In genomic region chr2:186544255-186544675, GRCh38 we compare ENCODE assay signal across 10 cellular contexts. TPM values are rescaled to one million over a fixed set of nuclear protein-coding genes. Genes with fewer than 3 reads are reported as not detected.
DNase-seq lines count a peak whose midpoint lies in the region; ATAC-seq and TF ChIP-seq lines count a peak whose summit lies in the region.
"Had no signal": no experiment of that assay in that cellular context is flagged by ENCODE, and none has a peak within 500 bp of the region (broad histone marks: within the 10 kb centered on the region; RNA-seq: fewer than 3 reads in every experiment).

No MANE protein-coding gene starts in this region.

- H3K27ac ChIP-seq in smooth muscle cell (ENCODE audit: low read depth) (peak overlapping the region; percentile 99), testis (peak overlapping the region in 1 of 2 donors; percentile 18)

- TF ChIP-seq CTCF in WI38 (IDR thresholded peaks at IDR 0.05; ENCODE audit: low read depth, low read length) (no peak), smooth muscle cell (IDR thresholded peaks at IDR 0.05; ENCODE audit: borderline replicate concordance, insufficient read depth, poor library complexity, severe bottlenecking) (no peak), testis (IDR thresholded peaks at IDR 0.05) (no peak)

- in situ Hi-C loops in HAP-1 (cut with MboI; ENCODE audit: low sequenced_read_pairs): no loop called here

- no peak for TF ChIP-seq POLR2A in testis (IDR thresholded peaks at IDR 0.05)

- H3K9me3 Mint-ChIP-seq in stimulated activated naive CD8-positive, alpha-beta T cell treated with anti-CD3 and anti-CD28 coated beads, Interleukin-15, amount 100 ng/mL, for 72 hours: no peaks in the 10 kb centered on the region
- H3K9me3 Mint-ChIP-seq: stimulated activated naive CD8-positive, alpha-beta T cell treated with anti-CD3 and anti-CD28 coated beads, Interleukin-15, Interleukin-2, amounts not matched to agents 100 ng/mL and 50 ng/mL, for 24 hours had no signal

- peak; percentile 19 to 88 for DNase-seq in HAP-1 (ENCODE audit: low spot score in 2 of 2)
- no peak for DNase-seq in left ventricle myocardium superior
- DNase-seq in smooth muscle cell (lab: John Stamatoyannopoulos, UW; ENCODE audit: unreplicated experiment): no peak
- DNase-seq in germinal center (ENCODE audit: low spot score): no peak
- DNase-seq in testis: no peak
- DNase-seq in stimulated activated naive CD8-positive, alpha-beta T cell treated with anti-CD3 and anti-CD28 coated beads, Interleukin-15, amount 100 ng/mL, for 72 hours: no peak
- DNase-seq: OCI-M1 had no signal

- no peaks in the 10 kb centered on the region for H4K20me1 ChIP-seq in smooth muscle cell (ENCODE audit: low read depth)

- 4% methylated on average over 1 of the region's 1 CpG for WGBS in smooth muscle cell (ENCODE audit: low lambda C conversion rate)
- 26 to 34% methylated on average over 1 of the region's 1 CpG for WGBS in testis, 2 donors

- H3K9ac ChIP-seq in smooth muscle cell (ENCODE audit: low read depth): peak overlapping the region; percentile 93

- H3K4me3 Mint-ChIP-seq in stimulated activated naive CD8-positive, alpha-beta T cell treated with anti-CD3 and anti-CD28 coated beads, Interleukin-15, amount 100 ng/mL, for 72 hours: no peak overlapping the region
- H3K4me3 Mint-ChIP-seq: stimulated activated naive CD8-positive, alpha-beta T cell treated with anti-CD3 and anti-CD28 coated beads, Interleukin-15, Interleukin-2, amounts not matched to agents 100 ng/mL and 50 ng/mL, for 24 hours had no signal

- H3K4me1 Mint-ChIP-seq in stimulated activated naive CD8-positive, alpha-beta T cell treated with anti-CD3 and anti-CD28 coated beads, Interleukin-15, amount 100 ng/mL, for 72 hours: no peaks in the 10 kb centered on the region

- peaks cover 58% of the 10 kb centered on the region for H3K4me1 ChIP-seq in HAP-1
- peaks cover 42% of the 10 kb centered on the region for H3K4me1 ChIP-seq in smooth muscle cell (ENCODE audit: low read depth)
- H3K4me1 ChIP-seq in testis: peaks cover 4% of the 10 kb centered on the region

- no peaks in the 10 kb centered on the region for H3K27me3 ChIP-seq in HAP-1 (ENCODE audit: low read depth)
- H3K27me3 ChIP-seq in smooth muscle cell (ENCODE audit: low read depth): no peaks in the 10 kb centered on the region
- H3K27me3 ChIP-seq in testis: no peaks in the 10 kb centered on the region

- no peaks in the 10 kb centered on the region for H3K9me3 ChIP-seq in HAP-1
- no peaks in the 10 kb centered on the region for H3K9me3 ChIP-seq in smooth muscle cell (replicated peaks; ENCODE audit: low read depth)
- H3K9me3 ChIP-seq in testis: no peaks in the 10 kb centered on the region

- peak overlapping the region; percentile 74 for H3K4me2 ChIP-seq in smooth muscle cell

- H2AFZ ChIP-seq in smooth muscle cell (ENCODE audit: low read depth): no peak overlapping the region

- ATAC-seq in left ventricle myocardium superior (peak; percentile 26), GM21390 (IDR thresholded peaks at IDR 0.05; ENCODE audit: unreplicated experiment) (no peak)
- ATAC-seq in stimulated activated naive CD8-positive, alpha-beta T cell treated with anti-CD3 and anti-CD28 coated beads, Interleukin-15, amount 100 ng/mL, for 72 hours: no peak

- H3F3A ChIP-seq in smooth muscle cell (ENCODE audit: low read depth): peaks cover 20% of the 10 kb centered on the region

- H3K27ac Mint-ChIP-seq in stimulated activated naive CD8-positive, alpha-beta T cell treated with anti-CD3 and anti-CD28 coated beads, Interleukin-15, amount 100 ng/mL, for 72 hours: no peak overlapping the region
- H3K27ac Mint-ChIP-seq: stimulated activated naive CD8-positive, alpha-beta T cell treated with anti-CD3 and anti-CD28 coated beads, Interleukin-15, Interleukin-2, amounts not matched to agents 100 ng/mL and 50 ng/mL, for 24 hours had no signal

- H3K4me3 ChIP-seq in HAP-1 (no peak overlapping the region), WI38 (ENCODE audit: low read depth, low read length) (peak overlapping the region; percentile 17; the same call in 1 of the 2 replicates), smooth muscle cell (peak overlapping the region; percentile 5), testis (no peak overlapping the region)

- H3K36me3 ChIP-seq in HAP-1 (replicated peaks): no peaks in the 10 kb centered on the region
- H3K36me3 ChIP-seq in smooth muscle cell (ENCODE audit: low read depth): no peaks in the 10 kb centered on the region
- H3K36me3 ChIP-seq in testis (ENCODE audit: low read depth, missing control alignments): no peaks in the 10 kb centered on the region

- no peaks in the 10 kb centered on the region for H3K79me2 ChIP-seq in smooth muscle cell (ENCODE audit: low read depth)

- H3K27me3 Mint-ChIP-seq in stimulated activated naive CD8-positive, alpha-beta T cell treated with anti-CD3 and anti-CD28 coated beads, Interleukin-15, amount 100 ng/mL, for 72 hours: no peaks in the 10 kb centered on the region

- intact Hi-C loops in left ventricle myocardium superior (cut with micrococcal nuclease) (no loop called here), testis (cut with DNase I; ENCODE audit: low total_unique reads) (no loop called here)

RNA-seq across cellular contexts. Expression of gene ITGAV, which starts 45.6 kb away (rescaled TPM):
- total RNA-seq in left ventricle myocardium superior (143 TPM), smooth muscle cell (360 and 467 TPM in 2 replicates), testis (10 to 100 TPM; 62.2 to 93.3 TPM)
- polyA plus RNA-seq in smooth muscle cell (70.8 and 78.3 TPM in 2 replicates), testis (ENCODE audit: insufficient read depth, low read depth, low replicate concordance) (23.5 TPM)

RNA-seq across cellular contexts. Expression of gene ZC3H15, which starts 58.2 kb away (rescaled TPM):
- total RNA-seq in left ventricle myocardium superior (28.0 TPM), smooth muscle cell (57.1 and 93.8 TPM in 2 replicates), testis (10 to 100 TPM; 59.4 to 67.4 TPM)
- polyA plus RNA-seq in smooth muscle cell (67.7 and 86.7 TPM in 2 replicates), testis (ENCODE audit: insufficient read depth, low read depth, low replicate concordance) (36.8 TPM)

Comparison
In these comparisons a context has a peak if more than half of its experiments do, and no peak if none do; other contexts are left out.
1. DNase-seq: peak in HAP-1 (2 of 2); none in left ventricle myocardium superior (single experiment), smooth muscle cell (single experiment), germinal center (single experiment), testis (single experiment) and stimulated activated naive CD8-positive, alpha-beta T cell treated with anti-CD3 and anti-CD28 coated beads, Interleukin-15, amount 100 ng/mL, for 72 hours (0 of 2).
2. H3K4me3 ChIP-seq: peak in WI38 (single experiment) and smooth muscle cell (single experiment); none in HAP-1 (single experiment) and testis (0 of 2).